In genomic region chr17:42067371-42068180, GRCh38 we compare ENCODE assay signal across 8 cellular contexts. TPM values are rescaled to one million over a fixed set of nuclear protein-coding genes. Genes with fewer than 3 reads are reported as not detected.
A peak's percentile ranks its signal among the peaks of the same experiment; 100 is the strongest.
DNase-seq lines count a peak whose midpoint lies in the region; ATAC-seq and TF ChIP-seq lines count a peak whose summit lies in the region.

No MANE protein-coding gene starts in this region.

- H3K27ac Mint-ChIP-seq in mesothelial cell of epicardium, result no peak overlapping the region

- no peak overlapping the region for H3K27ac ChIP-seq in dorsolateral prefrontal cortex

- peaks cover 23% of the 10 kb centered on the region for H3K27me3 Mint-ChIP-seq in mesothelial cell of epicardium (ENCODE audit: low read depth)

- peaks cover 10% of the 10 kb centered on the region for H3K4me1 Mint-ChIP-seq in mesothelial cell of epicardium

- intact Hi-C loops in dorsolateral prefrontal cortex (cut with DNase I), result loop anchor here (2.0 to 5.0 kb wide), 3 partner anchors 35 to 50 kb away; no protein-coding TSS in a partner anchor

- no peaks in the 10 kb centered on the region for H3K9me3 Mint-ChIP-seq in mesothelial cell of epicardium

- H3K27me3 ChIP-seq in dorsolateral prefrontal cortex, result peaks cover 0 to 41% (median 20%) of the 10 kb centered on the region in 45 donors

- no peak for ATAC-seq in GM21367 (IDR thresholded peaks at IDR 0.05; ENCODE audit: unreplicated experiment)

- peak; percentile 63 to 98 (median 89) for TF ChIP-seq CTCF in dorsolateral prefrontal cortex (IDR thresholded peaks at IDR 0.05 in 54 of 56, conservative IDR thresholded peaks at IDR 0.05 in 2 of 56; ENCODE audit: low read depth in 1 of 56, partially characterized antibody in 56 of 56)
- TF ChIP-seq CTCF in mesothelial cell of epicardium (IDR thresholded peaks at IDR 0.05; ENCODE audit: unreplicated experiment), result peak; percentile 95

- H3K36me3 Mint-ChIP-seq in mesothelial cell of epicardium, result no peaks in the 10 kb centered on the region

- DNase-seq in DMS53 (lab: John Stamatoyannopoulos, UW) (peak; percentile 59), DMS53 treated with DMSO at 0.1 percent for 48 hours (lab: John Stamatoyannopoulos, UW; ENCODE audit: unreplicated experiment) (no peak), NCI-H1694 treated with DMSO at 0.1 percent for 48 hours (lab: John Stamatoyannopoulos, UW) (peak; percentile 83), dorsolateral prefrontal cortex (peak in 9 of 10 donors; percentile 40 to 70 (median 57)), mesothelial cell of epicardium (ENCODE audit: low spot score in 2 of 2, unreplicated experiment in 2 of 2) (peak in 1 of 2 experiments; percentile 84)
- DNase-seq in activated CD4-positive, alpha-beta T cell treated with anti-CD3 and anti-CD28 coated beads, Interleukin-2, amount 50 U/mL, for 1 hour, result peak; percentile 75
- peak; percentile 92 for DNase-seq in stimulated activated CD8-positive, alpha-beta memory T cell treated with anti-CD3 and anti-CD28 coated beads, Interleukin-4, amount 100 ng/mL, for 48 hours

- no peak overlapping the region for H3K4me3 Mint-ChIP-seq in mesothelial cell of epicardium

- no peak overlapping the region for H3K4me3 ChIP-seq in dorsolateral prefrontal cortex

RNA-seq across cellular contexts. Expression of gene C17orf113, which starts 17.2 kb away (rescaled TPM):
- total RNA-seq in dorsolateral prefrontal cortex, result 1 to 10 TPM; 1.6 to 5.7 (median 3.4) TPM
- 4.1 to 5.1 TPM (median 4.4 TPM) in 3 replicates for total RNA-seq in mesothelial cell of epicardium

RNA-seq across cellular contexts. Expression of gene ZNF385C, which starts 30.7 kb away (rescaled TPM):
- total RNA-seq in dorsolateral prefrontal cortex (1 to 10 TPM in 106 of 120 experiments, under 1 TPM in 14; 0.33 to 4.9 (median 1.8) TPM), mesothelial cell of epicardium (2.2 to 2.9 TPM (median 2.5 TPM) in 3 replicates)

RNA-seq across cellular contexts. Expression of gene DHX58, which starts 44.9 kb away (rescaled TPM):
- 10 to 100 TPM in 119 of 120 experiments, 1 to 10 TPM in 1; 9.3 to 46.1 (median 17.9) TPM for total RNA-seq in dorsolateral prefrontal cortex
- 10.5 to 11.6 TPM (median 11.3 TPM) in 3 replicates for total RNA-seq in mesothelial cell of epicardium

RNA-seq across cellular contexts. Expression of gene NKIRAS2, which starts 47.7 kb away (rescaled TPM):
- 10 to 100 TPM in 106 of 120 experiments, 1 to 10 TPM in 14; 8.1 to 21.5 (median 12.5) TPM for total RNA-seq in dorsolateral prefrontal cortex
- total RNA-seq in mesothelial cell of epicardium, result 47.2 to 49.6 TPM (median 48.1 TPM) in 3 replicates

RNA-seq across cellular contexts. Expression of gene DNAJC7, which starts 50.3 kb away (rescaled TPM):
- total RNA-seq in dorsolateral prefrontal cortex, result 100 to 1,000 TPM in 114 of 120 experiments, 10 to 100 TPM in 6; 88.3 to 157 (median 125) TPM
- 97.2 to 103 TPM (median 97.7 TPM) in 3 replicates for total RNA-seq in mesothelial cell of epicardium
